In the genomic region with DNA sequence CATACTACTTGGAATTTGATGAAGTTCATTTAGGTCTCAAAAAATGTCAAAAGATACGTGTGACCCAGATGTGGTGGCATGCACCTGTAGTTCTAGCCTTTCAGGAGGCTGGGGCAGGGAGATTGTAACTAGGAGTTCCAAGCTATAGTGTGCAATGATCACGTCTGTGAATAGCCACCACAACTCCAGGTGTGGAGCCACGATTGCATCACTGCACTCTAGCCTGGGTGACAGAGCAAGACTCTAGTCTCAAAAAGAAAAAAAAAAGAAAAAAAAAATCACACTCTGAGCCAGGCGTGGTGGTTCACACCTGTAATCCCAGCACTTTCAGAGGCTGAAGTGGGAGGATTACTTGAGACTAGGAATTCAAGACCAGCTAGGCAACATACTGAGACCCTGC, we compare ENCODE assay signal across 24 cellular contexts.
"Had no signal": no experiment of that assay in that cellular context is flagged by ENCODE, and none has a peak within 500 bp of the region (broad histone marks: within the 10 kb centered on the region; RNA-seq: fewer than 3 reads in every experiment).

No MANE protein-coding gene starts in this region.

- H3K36me3 ChIP-seq: ascending aorta had no signal

- H3K27ac ChIP-seq: body of pancreas, PC-9 had no signal

- H3K9me3 Mint-ChIP-seq: activated T-cell treated with anti-CD3 and anti-CD28 coated beads, Interleukin-2, amount 50 U/mL, for 24 hours; activated T-helper 1 cell treated with anti-CD3 and anti-CD28 coated beads, Interleukin-12 subunit alpha, Interleukin-12 subunit beta, Interleukin-2, Interleukin-4 antibody, amounts not matched to agents 30 ng/mL and 10 ng/mL and 1 ng/mL, durations not matched to agents 14 hours and 24 hours and 36 hours; central memory CD8-positive, alpha-beta T cell; T-cell had no signal

- H3K4me3 Mint-ChIP-seq: activated CD8-positive, alpha-beta memory T cell treated with anti-CD3 and anti-CD28 coated beads, Interleukin-2, amount 10 ng/mL, durations not matched to agents 7 days and 5 days; activated T-cell treated with anti-CD3 and anti-CD28 coated beads, Interleukin-2, amount 50 U/mL, for 24 hours; activated T-helper 1 cell treated with anti-CD3 and anti-CD28 coated beads, Interleukin-12 subunit alpha, Interleukin-12 subunit beta, Interleukin-2, Interleukin-4 antibody, amounts not matched to agents 30 ng/mL and 10 ng/mL and 1 ng/mL, durations not matched to agents 14 hours and 24 hours and 36 hours; central memory CD8-positive, alpha-beta T cell; T-cell had no signal

- H3K4me3 ChIP-seq: ascending aorta, body of pancreas, PC-9 had no signal

- DNase-seq: activated CD4-positive, alpha-beta T cell treated with anti-CD3 and anti-CD28 coated beads, Interleukin-2, amount 50 U/mL, for 1 hour; activated CD4-positive, CD25-positive, alpha-beta regulatory T cell; activated CD8-positive, alpha-beta memory T cell treated with anti-CD3 and anti-CD28 coated beads, Interleukin-2, amount 10 ng/mL, durations not matched to agents 7 days and 5 days; activated effector memory CD4-positive, alpha-beta T cell treated with Interleukin-2 at 50 U/mL for 16 hours; activated naive CD4-positive, alpha-beta T cell treated with Interleukin-2 at 50 U/mL for 16 hours; activated T-cell treated with anti-CD3 and anti-CD28 coated beads, Interleukin-2, amount 50 U/mL, for 24 hours; amniotic stem cell; KG1; MV-4-11; NCI-H1105 treated with DMSO at 0.1 percent for 48 hours; NCI-H1436 treated with DMSO at 0.1 percent for 48 hours; NCI-H187; NCI-H2081; NCI-H446; NCI-H524; PC-9; SHP77 treated with DMSO at 0.1 percent for 48 hours; T-cell; T-helper 2 cell; T1000 had no signal

- H3K9me3 ChIP-seq: ascending aorta, body of pancreas had no signal

- H3K27ac Mint-ChIP-seq: activated CD8-positive, alpha-beta memory T cell treated with anti-CD3 and anti-CD28 coated beads, Interleukin-2, amount 10 ng/mL, durations not matched to agents 7 days and 5 days; activated T-cell treated with anti-CD3 and anti-CD28 coated beads, Interleukin-2, amount 50 U/mL, for 24 hours; activated T-helper 1 cell treated with anti-CD3 and anti-CD28 coated beads, Interleukin-12 subunit alpha, Interleukin-12 subunit beta, Interleukin-2, Interleukin-4 antibody, amounts not matched to agents 30 ng/mL and 10 ng/mL and 1 ng/mL, durations not matched to agents 14 hours and 24 hours and 36 hours; T-cell had no signal

- H3K4me2 ChIP-seq: PC-9 had no signal

- H3K4me1 Mint-ChIP-seq: activated CD8-positive, alpha-beta memory T cell treated with anti-CD3 and anti-CD28 coated beads, Interleukin-2, amount 10 ng/mL, durations not matched to agents 7 days and 5 days had no signal

- H3K4me1 ChIP-seq: body of pancreas had no signal

- ATAC-seq: activated CD8-positive, alpha-beta memory T cell treated with anti-CD3 and anti-CD28 coated beads, Interleukin-2, amount 10 ng/mL, durations not matched to agents 7 days and 5 days; body of pancreas; T-cell had no signal

- H3K27me3 ChIP-seq: ascending aorta, body of pancreas had no signal

- H2AFZ ChIP-seq: PC-9 had no signal

- H3K27me3 Mint-ChIP-seq: activated CD8-positive, alpha-beta memory T cell treated with anti-CD3 and anti-CD28 coated beads, Interleukin-2, amount 10 ng/mL, durations not matched to agents 7 days and 5 days; activated T-cell treated with anti-CD3 and anti-CD28 coated beads, Interleukin-2, amount 50 U/mL, for 24 hours; central memory CD8-positive, alpha-beta T cell; T-cell had no signal

- H3K36me3 Mint-ChIP-seq: T-cell had no signal
